Comparison of ENCODE assay signal across 17 cellular contexts in the genomic region with DNA sequence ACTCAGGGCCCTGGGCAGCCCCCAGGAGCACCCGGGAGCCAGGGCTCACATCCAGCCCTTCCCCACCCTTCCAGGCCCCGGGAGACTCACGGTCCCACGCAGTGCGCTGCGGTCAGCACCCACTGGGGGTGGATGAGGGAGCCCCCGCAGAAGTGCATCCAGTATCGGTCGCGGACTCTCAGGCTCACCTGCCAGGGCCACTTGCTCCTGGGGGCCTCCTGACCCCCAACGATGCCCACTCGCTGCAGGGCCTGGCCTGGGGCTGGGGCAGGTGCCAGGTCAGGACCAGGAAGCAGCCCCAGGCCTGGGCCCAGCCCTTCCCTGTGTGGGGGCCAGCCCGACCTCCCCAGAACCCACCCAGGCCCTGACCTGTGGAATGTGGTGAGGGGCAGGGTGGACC. TPM values are rescaled to one million over a fixed set of nuclear protein-coding genes. Genes with fewer than 3 reads are reported as not detected.
"Had no signal": no experiment of that assay in that cellular context is flagged by ENCODE, and none has a peak within 500 bp of the region (broad histone marks: within the 10 kb centered on the region; RNA-seq: fewer than 3 reads in every experiment).

No MANE protein-coding gene starts in this region.

RNA-seq across cellular contexts. Expression of a gene that starts 0.5 kb away (rescaled TPM):
- total RNA-seq: activated B cell treated with CpG ODN at 0.5 μM for 24 hours; activated CD4-positive, alpha-beta memory T cell treated with anti-CD3 and anti-CD28 coated beads for 36 hours; activated CD4-positive, alpha-beta T cell treated with anti-CD3 and anti-CD28 coated beads, Interleukin-2, amount 10 ng/mL, durations not matched to agents 24 days and 14 days; activated CD8-positive, alpha-beta memory T cell treated with anti-CD3 and anti-CD28 coated beads for 36 hours; activated CD8-positive, alpha-beta T cell treated with anti-CD3 and anti-CD28 coated beads for 36 hours; activated naive CD4-positive, alpha-beta T cell treated with anti-CD3 and anti-CD28 coated beads for 36 hours; activated naive CD8-positive, alpha-beta T cell treated with anti-CD3 and anti-CD28 coated beads for 36 hours; activated T-helper 1 cell treated with anti-CD3 and anti-CD28 coated beads, Interleukin-12 subunit alpha, Interleukin-12 subunit beta, Interleukin-2, Interleukin-4 antibody, amounts not matched to agents 30 ng/mL and 10 ng/mL and 1 ng/mL, durations not matched to agents 14 hours and 24 hours and 36 hours; activated T-helper 17 cell treated with anti-CD3 and anti-CD28 coated beads, Interleukin-2, amount 50 U/mL, for 72 hours; astrocyte had no signal

RNA-seq across cellular contexts. Expression of a gene that starts 4.4 kb away (rescaled TPM):
- total RNA-seq: activated B cell treated with CpG ODN at 0.5 μM for 24 hours; activated CD4-positive, alpha-beta memory T cell treated with anti-CD3 and anti-CD28 coated beads for 36 hours; activated CD4-positive, alpha-beta T cell treated with anti-CD3 and anti-CD28 coated beads, Interleukin-2, amount 10 ng/mL, durations not matched to agents 24 days and 14 days; activated CD8-positive, alpha-beta memory T cell treated with anti-CD3 and anti-CD28 coated beads for 36 hours; activated CD8-positive, alpha-beta T cell treated with anti-CD3 and anti-CD28 coated beads for 36 hours; activated naive CD4-positive, alpha-beta T cell treated with anti-CD3 and anti-CD28 coated beads for 36 hours; activated naive CD4-positive, alpha-beta T cell treated with anti-CD3 and anti-CD28 coated beads, Interleukin-2, amount 50 U/mL, for 72 hours; activated naive CD8-positive, alpha-beta T cell treated with anti-CD3 and anti-CD28 coated beads for 36 hours; activated T-cell treated with anti-CD3 and anti-CD28 coated beads, Interleukin-2, amount 50 U/mL, for 4 hours; activated T-helper 1 cell treated with anti-CD3 and anti-CD28 coated beads, Interleukin-12 subunit alpha, Interleukin-12 subunit beta, Interleukin-2, Interleukin-4 antibody, amounts not matched to agents 30 ng/mL and 10 ng/mL and 1 ng/mL, durations not matched to agents 14 hours and 24 hours and 36 hours; activated T-helper 17 cell treated with anti-CD3 and anti-CD28 coated beads, Interleukin-2, amount 50 U/mL, for 72 hours; astrocyte; body of pancreas; cardiac septum had no signal

RNA-seq across cellular contexts. Expression of a gene that starts 11.0 kb away (rescaled TPM):
- total RNA-seq: activated B cell treated with CpG ODN at 0.5 μM for 24 hours; activated CD4-positive, alpha-beta memory T cell treated with anti-CD3 and anti-CD28 coated beads for 36 hours; activated CD4-positive, alpha-beta T cell treated with anti-CD3 and anti-CD28 coated beads, Interleukin-2, amount 10 ng/mL, durations not matched to agents 24 days and 14 days; activated CD8-positive, alpha-beta memory T cell treated with anti-CD3 and anti-CD28 coated beads for 36 hours; activated CD8-positive, alpha-beta T cell treated with anti-CD3 and anti-CD28 coated beads for 36 hours; activated naive CD4-positive, alpha-beta T cell treated with anti-CD3 and anti-CD28 coated beads for 36 hours; activated naive CD8-positive, alpha-beta T cell treated with anti-CD3 and anti-CD28 coated beads for 36 hours; activated T-helper 1 cell treated with anti-CD3 and anti-CD28 coated beads, Interleukin-12 subunit alpha, Interleukin-12 subunit beta, Interleukin-2, Interleukin-4 antibody, amounts not matched to agents 30 ng/mL and 10 ng/mL and 1 ng/mL, durations not matched to agents 14 hours and 24 hours and 36 hours; astrocyte had no signal

RNA-seq across cellular contexts. Expression of a gene that starts 26.4 kb away (rescaled TPM):
- total RNA-seq: activated B cell treated with CpG ODN at 0.5 μM for 24 hours; activated CD4-positive, alpha-beta memory T cell treated with anti-CD3 and anti-CD28 coated beads for 36 hours; activated CD4-positive, alpha-beta T cell treated with anti-CD3 and anti-CD28 coated beads, Interleukin-2, amount 10 ng/mL, durations not matched to agents 24 days and 14 days; activated CD8-positive, alpha-beta memory T cell treated with anti-CD3 and anti-CD28 coated beads for 36 hours; activated CD8-positive, alpha-beta T cell treated with anti-CD3 and anti-CD28 coated beads for 36 hours; activated naive CD4-positive, alpha-beta T cell treated with anti-CD3 and anti-CD28 coated beads for 36 hours; activated naive CD4-positive, alpha-beta T cell treated with anti-CD3 and anti-CD28 coated beads, Interleukin-2, amount 50 U/mL, for 72 hours; activated naive CD8-positive, alpha-beta T cell treated with anti-CD3 and anti-CD28 coated beads for 36 hours; activated T-cell treated with anti-CD3 and anti-CD28 coated beads, Interleukin-2, amount 50 U/mL, for 72 hours; activated T-helper 1 cell treated with anti-CD3 and anti-CD28 coated beads, Interleukin-12 subunit alpha, Interleukin-12 subunit beta, Interleukin-2, Interleukin-4 antibody, amounts not matched to agents 30 ng/mL and 10 ng/mL and 1 ng/mL, durations not matched to agents 14 hours and 24 hours and 36 hours; activated T-helper 17 cell treated with anti-CD3 and anti-CD28 coated beads, Interleukin-2, amount 50 U/mL, for 72 hours; adrenal gland; aorta; astrocyte; cardiac septum had no signal
